22 cellular contexts compared by ENCODE assay signal in genomic region chr2:202690321-202690900, GRCh38. TPM values are rescaled to one million over a fixed set of nuclear protein-coding genes. Genes with fewer than 3 reads are reported as not detected.
DNase-seq lines count a peak whose midpoint lies in the region; ATAC-seq, FAIRE-seq and TF ChIP-seq lines count a peak whose summit lies in the region.
"Had no signal": no experiment of that assay in that cellular context is flagged by ENCODE, and none has a peak within 500 bp of the region (broad histone marks: within the 10 kb centered on the region; RNA-seq: fewer than 3 reads in every experiment).

No MANE protein-coding gene starts in this region.

- CTCF ChIA-PET in WTC11 (lab: Charles Lee) (no interaction called here), endothelial cell of umbilical vein (lab: Charles Lee) (no interaction called here)

- no peak overlapping the region for H2AFZ ChIP-seq in endothelial cell of umbilical vein (ENCODE audit: low read depth, low read length)
- peak overlapping the region; percentile 85 for H2AFZ ChIP-seq in osteoblast (ENCODE audit: low read length)

- H3K36me3 ChIP-seq in endothelial cell of umbilical vein (ENCODE audit: control insufficient read depth in 2 of 2, extremely low read depth in 1 of 2, insufficient read depth in 2 of 2, low read length in 2 of 2) (no peaks in the 10 kb centered on the region), osteoblast (ENCODE audit: insufficient read depth, low read length) (no peaks in the 10 kb centered on the region)
- H3K36me3 ChIP-seq: SJSA1 had no signal

- H3K79me2 ChIP-seq in endothelial cell of umbilical vein (ENCODE audit: control insufficient read depth, insufficient read depth, low read length) (no peaks in the 10 kb centered on the region), osteoblast (ENCODE audit: insufficient read depth, low read length) (no peaks in the 10 kb centered on the region)

- H3K4me2 ChIP-seq in endothelial cell of umbilical vein (ENCODE audit: insufficient read depth, low read length) (no peak overlapping the region), osteoblast (ENCODE audit: insufficient read depth, low read length) (no peak overlapping the region)

- no peaks in the 10 kb centered on the region for H3K27me3 ChIP-seq in endothelial cell of umbilical vein (ENCODE audit: control insufficient read depth in 2 of 2, insufficient read depth in 2 of 2, low read length in 2 of 2)
- no peaks in the 10 kb centered on the region for H3K27me3 ChIP-seq in osteoblast (ENCODE audit: insufficient read depth, low read length)
- H3K27me3 ChIP-seq: SJSA1 had no signal

- intact Hi-C loops in activated CD4-positive, alpha-beta T cell treated with anti-CD3 and anti-CD28 coated beads, Interleukin-2, amount 10 ng/mL, durations not matched to agents 24 days and 14 days (cut with micrococcal nuclease): no loop called here
- intact Hi-C loops in endothelial cell of umbilical vein (cut with micrococcal nuclease): no loop called here

- POLR2A ChIA-PET in WTC11 (lab: Charles Lee) (no interaction called here), endothelial cell of umbilical vein (lab: Charles Lee) (no interaction called here)

- TF ChIP-seq POLR2A in endothelial cell of umbilical vein (IDR thresholded peaks at IDR 0.05; ENCODE audit: low read depth, low read length) (no peak), GM12891 (IDR thresholded peaks at IDR 0.05; ENCODE audit: low read depth, low read length) (no peak)

- no peak overlapping the region for H3K27ac ChIP-seq in endothelial cell of umbilical vein (ENCODE audit: insufficient read depth, low read depth, low read length)
- H3K27ac ChIP-seq in osteoblast (ENCODE audit: low read depth, low read length): no peak overlapping the region
- H3K27ac ChIP-seq: SJSA1 had no signal

- H4K20me1 ChIP-seq in endothelial cell of umbilical vein (replicated peaks; ENCODE audit: control insufficient read depth, extremely low read depth, insufficient read depth, low read length): no peaks in the 10 kb centered on the region
- H4K20me1 ChIP-seq in osteoblast (ENCODE audit: insufficient read depth, low read length): no peaks in the 10 kb centered on the region

- H3K27me3 Mint-ChIP-seq in activated CD4-positive, alpha-beta T cell treated with anti-CD3 and anti-CD28 coated beads, Interleukin-2, amount 10 ng/mL, durations not matched to agents 24 days and 14 days: no peaks in the 10 kb centered on the region
- H3K27me3 Mint-ChIP-seq in WTC11 (ENCODE audit: low read depth): no peaks in the 10 kb centered on the region
- H3K27me3 Mint-ChIP-seq: type B pancreatic cell had no signal

- H3K4me3 ChIP-seq in endothelial cell of umbilical vein (replicated peaks in 1 of 3; ENCODE audit: insufficient read depth in 1 of 3, low read depth in 1 of 3, low read length in 3 of 3): no peak overlapping the region
- H3K4me3 ChIP-seq in osteoblast (ENCODE audit: insufficient read depth, low read length): no peak overlapping the region
- H3K4me3 ChIP-seq: SJSA1 had no signal

- peak; percentile 44; the same call in 1 of the 2 replicates for ATAC-seq in WTC11

- H3K9me3 ChIP-seq in endothelial cell of umbilical vein (replicated peaks; ENCODE audit: control insufficient read depth, insufficient read depth, low read length) (no peaks in the 10 kb centered on the region), osteoblast (ENCODE audit: low read depth, low read length) (no peaks in the 10 kb centered on the region)
- H3K9me3 ChIP-seq: SJSA1 had no signal

- no peaks in the 10 kb centered on the region for H3K9me1 ChIP-seq in endothelial cell of umbilical vein (replicated peaks; ENCODE audit: control insufficient read depth, extremely low read depth, insufficient read depth, low read length)

- no TSS peak for BruUV-seq in endothelial cell of umbilical vein (replicated peaks; lab: Mats Ljungman, UMichigan)

- no peak for FAIRE-seq in endothelial cell of umbilical vein (lab: Jason Lieb, UNC)
- FAIRE-seq in GM12891 (lab: Jason Lieb, UNC): no peak
- FAIRE-seq: A204.1, H1, islet of Langerhans had no signal

- no peak overlapping the region for H3K9ac ChIP-seq in endothelial cell of umbilical vein (replicated peaks; ENCODE audit: extremely low read depth, insufficient read depth, low read length)

- no peaks in the 10 kb centered on the region for H3K9me3 Mint-ChIP-seq in activated CD4-positive, alpha-beta T cell treated with anti-CD3 and anti-CD28 coated beads, Interleukin-2, amount 10 ng/mL, durations not matched to agents 24 days and 14 days
- no peaks in the 10 kb centered on the region for H3K9me3 Mint-ChIP-seq in WTC11
- H3K9me3 Mint-ChIP-seq: type B pancreatic cell had no signal

- TF ChIP-seq CTCF in WTC11 (IDR thresholded peaks at IDR 0.05) (no peak), endothelial cell of umbilical vein (IDR thresholded peaks at IDR 0.05; ENCODE audit: extremely low read depth in 1 of 2, insufficient read depth in 1 of 2, low read depth in 1 of 2, low read length in 2 of 2) (no peak), osteoblast (IDR thresholded peaks at IDR 0.05; ENCODE audit: extremely low read depth, low read depth, low read length) (no peak)

- dilution Hi-C loops in endothelial cell of umbilical vein (cut with MboI; ENCODE audit: extremely low pct_ligation_motif_present, low sequenced_read_pairs): no loop called here

- peaks cover 9% of the 10 kb centered on the region for H3K4me1 Mint-ChIP-seq in activated CD4-positive, alpha-beta T cell treated with anti-CD3 and anti-CD28 coated beads, Interleukin-2, amount 10 ng/mL, durations not matched to agents 24 days and 14 days
- H3K4me1 Mint-ChIP-seq in WTC11: peaks cover 15% of the 10 kb centered on the region

- H3K4me3 Mint-ChIP-seq in activated CD4-positive, alpha-beta T cell treated with anti-CD3 and anti-CD28 coated beads, Interleukin-2, amount 10 ng/mL, durations not matched to agents 24 days and 14 days: no peak overlapping the region
- H3K4me3 Mint-ChIP-seq in WTC11: no peak overlapping the region
- H3K4me3 Mint-ChIP-seq: CD14-positive monocyte, mesothelial cell of epicardium, type B pancreatic cell had no signal

- peak overlapping the region; percentile 12 for H3K27ac Mint-ChIP-seq in activated CD4-positive, alpha-beta T cell treated with anti-CD3 and anti-CD28 coated beads, Interleukin-2, amount 10 ng/mL, durations not matched to agents 24 days and 14 days
- H3K27ac Mint-ChIP-seq in WTC11: no peak overlapping the region; the same call in 1 of the 2 replicates
- H3K27ac Mint-ChIP-seq: mesothelial cell of epicardium, type B pancreatic cell had no signal

- no peaks in the 10 kb centered on the region for H3K4me1 ChIP-seq in endothelial cell of umbilical vein (ENCODE audit: control insufficient read depth, extremely low read depth, insufficient read depth, low read length)
- H3K4me1 ChIP-seq in osteoblast (ENCODE audit: insufficient read depth, low read length): peaks cover 3% of the 10 kb centered on the region
- H3K4me1 ChIP-seq: SJSA1 had no signal

- H3K36me3 Mint-ChIP-seq in activated CD4-positive, alpha-beta T cell treated with anti-CD3 and anti-CD28 coated beads, Interleukin-2, amount 10 ng/mL, durations not matched to agents 24 days and 14 days (ENCODE audit: low read depth): no peaks in the 10 kb centered on the region
- no peaks in the 10 kb centered on the region for H3K36me3 Mint-ChIP-seq in WTC11
- H3K36me3 Mint-ChIP-seq: CD14-positive monocyte, mesothelial cell of epicardium, type B pancreatic cell had no signal

- DNase-seq in activated CD4-positive, alpha-beta T cell treated with anti-CD3 and anti-CD28 coated beads, Interleukin-2, amount 10 ng/mL, durations not matched to agents 24 days and 14 days: no peak
- DNase-seq in activated CD4-positive, alpha-beta T cell treated with anti-CD3 and anti-CD28 coated beads for 48 hours: no peak
- DNase-seq in WTC11 (ENCODE audit: low spot score): no peak
- DNase-seq in endothelial cell of umbilical vein (ENCODE audit: low read depth, low spot score): peak; percentile 7
- DNase-seq in osteoblast (ENCODE audit: insufficient read length, low spot score, missing footprints): peak; percentile 35
- no peak for DNase-seq in DMS79 (lab: John Stamatoyannopoulos, UW)
- DNase-seq in NCI-H774 (lab: John Stamatoyannopoulos, UW): no peak
- no peak for DNase-seq in GM12891 (ENCODE audit: insufficient read length, low spot score)
- DNase-seq: activated CD4-positive, alpha-beta T cell treated with anti-CD3 and anti-CD28 coated beads, Interleukin-2, amount 50 U/mL, for 4 hours; cerebellar nuclear complex; NCI-H2029 treated with DMSO at 0.1 percent for 48 hours; NCI-H524 treated with DMSO at 0.1 percent for 48 hours; occipital lobe; OCI-M1; stimulated activated CD4-positive, alpha-beta T cell treated with anti-CD3 and anti-CD28 coated beads, Interleukin-4, amount 100 ng/mL, for 24 hours had no signal

TF ChIP-seq in WTC11, 78 proteins besides CTCF, POLR2A, EP300 and RAD21 (continues in another document):
- no peak for TF ChIP-seq ATF1 (CRISPR knock-in tag; IDR thresholded peaks at IDR 0.05)
- no peak for TF ChIP-seq ZNF396 (CRISPR knock-in tag; IDR thresholded peaks at IDR 0.05; ENCODE audit: borderline replicate concordance)

TF ChIP-seq in endothelial cell of umbilical vein, 7 proteins besides CTCF, POLR2A, EP300 and RAD21:
- TF ChIP-seq FOS (IDR thresholded peaks at IDR 0.05; ENCODE audit: borderline replicate concordance, insufficient read depth, low read length): no peak
- no peak for TF ChIP-seq JUN (IDR thresholded peaks at IDR 0.05; ENCODE audit: borderline replicate concordance, insufficient read depth, insufficient read length, low read depth)
- TF ChIP-seq MYC (IDR thresholded peaks at IDR 0.05; ENCODE audit: low read depth, low read length): no peak

TF ChIP-seq in GM12891, 5 proteins besides CTCF, POLR2A, EP300 and RAD21:
- TF ChIP-seq SPI1 (IDR thresholded peaks at IDR 0.05; ENCODE audit: low read depth, low read length): no peak
- no peak for TF ChIP-seq POLR2AphosphoS5 (IDR thresholded peaks at IDR 0.05; ENCODE audit: low read depth, low read length)
- no peak for TF ChIP-seq POU2F2 (IDR thresholded peaks at IDR 0.05; ENCODE audit: low read depth, low read length)
- no peak for TF ChIP-seq TAF1 (IDR thresholded peaks at IDR 0.05; ENCODE audit: low read depth, low read length)
- TF ChIP-seq PAX5 (IDR thresholded peaks at IDR 0.05; ENCODE audit: insufficient read depth, low read length, severe bottlenecking): no peak

RNA-seq across cellular contexts. Expression of gene FAM117B, which starts 55.6 kb away (rescaled TPM):
- total RNA-seq in activated CD4-positive, alpha-beta T cell treated with anti-CD3 and anti-CD28 coated beads, Interleukin-2, amount 10 ng/mL, durations not matched to agents 24 days and 14 days: 14.5 TPM in 2 replicates
- total RNA-seq in WTC11 (2021): 18.1 to 23.2 TPM (median 23.1 TPM) in 3 replicates
- total RNA-seq in endothelial cell of umbilical vein: 5.7 and 7.0 TPM in 2 replicates
- polyA plus RNA-seq in endothelial cell of umbilical vein: 1.1 and 1.3 TPM in 2 replicates
- polyA plus RNA-seq in endothelial cell of umbilical vein (2011; cell fraction: cytosol; rRNA removed): 1.6 and 1.8 TPM in 2 replicates
- 2.2 TPM in 2 replicates for polyA plus RNA-seq in endothelial cell of umbilical vein (2011; cell fraction: nucleus; rRNA removed)
- 2.4 and 2.8 TPM in 2 replicates for polyA plus RNA-seq in endothelial cell of umbilical vein (2012)
- polyA minus RNA-seq in endothelial cell of umbilical vein: 3.4 and 3.5 TPM in 2 replicates
- polyA minus RNA-seq in endothelial cell of umbilical vein (2011; cell fraction: cytosol; rRNA and poly(A)+ RNA removed): 4.7 TPM
- polyA minus RNA-seq in endothelial cell of umbilical vein (2011; cell fraction: nucleus; rRNA and poly(A)+ RNA removed): 4.5 and 4.6 TPM in 2 replicates
- total RNA-seq in osteoblast: 2.9 and 3.2 TPM in 2 replicates
- polyA plus RNA-seq in GM12891 (2012; ENCODE audit: low read depth, missing spikeins): 1.0 TPM

Comparison
In these comparisons a context has a peak if more than half of its experiments do, and no peak if none do; other contexts are left out.
1. DNase-seq: peak in endothelial cell of umbilical vein (single experiment) and osteoblast (single experiment); none in activated CD4-positive, alpha-beta T cell treated with anti-CD3 and anti-CD28 coated beads, Interleukin-2, amount 10 ng/mL, durations not matched to agents 24 days and 14 days (single experiment), activated CD4-positive, alpha-beta T cell treated with anti-CD3 and anti-CD28 coated beads for 48 hours (single experiment), WTC11 (single experiment), DMS79 (single experiment), NCI-H774 (single experiment) and GM12891 (single experiment).